Comparison of ENCODE assay signal across 7 cellular contexts in genomic region chr2:91442906-91443729, GRCh38.
DNase-seq lines count a peak whose midpoint lies in the region; ATAC-seq and TF ChIP-seq lines count a peak whose summit lies in the region.
"Not testable (repeated sequence)": the region's sequence is repeated elsewhere in the genome, so short reads cannot be mapped to it uniquely, and the experiment has no call there.

No MANE protein-coding gene starts in this region.

- not testable (repeated sequence) for H3K4me1 Mint-ChIP-seq in activated B cell treated with CpG ODN at 0.5 μM for 24 hours; glutamatergic neuron (ENCODE audit: low read depth, unreplicated experiment); osteocyte (ENCODE audit: unreplicated experiment)

- 10% methylated on average over 35 of the region's 69 CpGs for WGBS in suprapubic skin

- ATAC-seq in activated B cell treated with CpG ODN at 0.5 μM for 24 hours (ENCODE audit: low read depth), result not testable (repeated sequence)

- CTCF ChIA-PET in HEK293 (lab: Yijun Ruan, JAX); activated B cell treated with CpG ODN at 0.5 μM for 24 hours (lab: Charles Lee): not testable (repeated sequence)

- H3K36me3 ChIP-seq in HEK293 (ENCODE audit: control insufficient read depth in 2 of 2, insufficient read depth in 1 of 2, low read length in 2 of 2); breast epithelium; suprapubic skin: not testable (repeated sequence)

- H3K4me3 Mint-ChIP-seq in activated B cell treated with CpG ODN at 0.5 μM for 24 hours, result peak overlapping the region; percentile 46
- H3K4me3 Mint-ChIP-seq in glutamatergic neuron (ENCODE audit: unreplicated experiment); osteocyte (ENCODE audit: unreplicated experiment): not testable (repeated sequence)

- peak; percentile 25 for DNase-seq in activated B cell treated with CpG ODN at 0.5 μM for 24 hours
- DNase-seq in breast epithelium (ENCODE audit: low spot score in 2 of 2), result peak in 1 of 2 donors; percentile 49
- peak; percentile 33 for DNase-seq in glutamatergic neuron
- peak; percentile 51 for DNase-seq in islet precursor cell
- peak; percentile 90 for DNase-seq in osteocyte (ENCODE audit: extremely low spot score, unreplicated experiment)
- peak in 1 of 2 donors; percentile 63 for DNase-seq in suprapubic skin (ENCODE audit: low spot score in 2 of 2)

- not testable (repeated sequence) for TF ChIP-seq CTCF in HEK293 (tag by site-specific recombination; IDR thresholded peaks at IDR 0.05); activated B cell treated with CpG ODN at 0.5 μM for 24 hours (IDR thresholded peaks at IDR 0.05); breast epithelium (IDR thresholded peaks at IDR 0.05); glutamatergic neuron (IDR thresholded peaks at IDR 0.05; ENCODE audit: partially characterized antibody, unreplicated experiment); osteocyte (IDR thresholded peaks at IDR 0.05); suprapubic skin (IDR thresholded peaks at IDR 0.05)

- intact Hi-C loops in activated B cell treated with CpG ODN at 0.5 μM for 24 hours (cut with micrococcal nuclease); breast epithelium (cut with DNase I; ENCODE audit: low total_unique reads): not testable (repeated sequence)

- H3K36me3 Mint-ChIP-seq in activated B cell treated with CpG ODN at 0.5 μM for 24 hours (ENCODE audit: low read depth); glutamatergic neuron (ENCODE audit: unreplicated experiment); osteocyte (ENCODE audit: unreplicated experiment): not testable (repeated sequence)

- H3K27me3 ChIP-seq in breast epithelium (peaks cover 10 to 34% of the 10 kb centered on the region in 2 donors), suprapubic skin (peaks cover 43% of the 10 kb centered on the region)

- POLR2A ChIA-PET in HEK293 (lab: Yijun Ruan, JAX); activated B cell treated with CpG ODN at 0.5 μM for 24 hours (lab: Charles Lee): not testable (repeated sequence)

- not testable (repeated sequence) for H3K9me3 ChIP-seq in HEK293 (ENCODE audit: control insufficient read depth, insufficient read depth, low read depth, low read length); breast epithelium; suprapubic skin

- not testable (repeated sequence) for TF ChIP-seq POLR2A in breast epithelium (IDR thresholded peaks at IDR 0.05); suprapubic skin (IDR thresholded peaks at IDR 0.05)

- not testable (repeated sequence) for H3K4me1 ChIP-seq in HEK293 (ENCODE audit: control insufficient read depth, insufficient read depth, low read length); breast epithelium
- peaks cover 14% of the 10 kb centered on the region for H3K4me1 ChIP-seq in suprapubic skin

- peak overlapping the region; percentile 46 for H3K4me3 ChIP-seq in HEK293 (ENCODE audit: low read depth, low read length)
- peak overlapping the region; percentile 7 to 41 (median 16) for H3K4me3 ChIP-seq in breast epithelium
- H3K4me3 ChIP-seq in suprapubic skin, result peak overlapping the region; percentile 43

- not testable (repeated sequence) for H3K9me3 Mint-ChIP-seq in activated B cell treated with CpG ODN at 0.5 μM for 24 hours; glutamatergic neuron (ENCODE audit: unreplicated experiment); osteocyte (ENCODE audit: unreplicated experiment)

- not testable (repeated sequence) for H3K27ac Mint-ChIP-seq in activated B cell treated with CpG ODN at 0.5 μM for 24 hours; glutamatergic neuron (ENCODE audit: unreplicated experiment); osteocyte (ENCODE audit: unreplicated experiment)

- peaks cover 26% of the 10 kb centered on the region for H3K27me3 Mint-ChIP-seq in activated B cell treated with CpG ODN at 0.5 μM for 24 hours
- not testable (repeated sequence) for H3K27me3 Mint-ChIP-seq in glutamatergic neuron (ENCODE audit: unreplicated experiment); osteocyte (ENCODE audit: unreplicated experiment)

- TF ChIP-seq EP300 in suprapubic skin (IDR thresholded peaks at IDR 0.05), result not testable (repeated sequence)

- not testable (repeated sequence) for H3K27ac ChIP-seq in HEK293 (ENCODE audit: extremely low read depth, low read depth, low read length); breast epithelium; suprapubic skin
